22 cellular contexts compared by ENCODE assay signal in genomic region chr20:61833807-61834610, GRCh38.
DNase-seq lines count a peak whose midpoint lies in the region; ATAC-seq, FAIRE-seq and TF ChIP-seq lines count a peak whose summit lies in the region.
"Had no signal": no experiment of that assay in that cellular context is flagged by ENCODE, and none has a peak within 500 bp of the region (broad histone marks: within the 10 kb centered on the region; RNA-seq: fewer than 3 reads in every experiment).

No MANE protein-coding gene starts in this region.

- H3K36me3 Mint-ChIP-seq in CD4-positive, alpha-beta memory T cell, result no peaks in the 10 kb centered on the region
- H3K36me3 Mint-ChIP-seq: CD4-positive, CD25-positive, alpha-beta regulatory T cell had no signal

- CTCF ChIA-PET in CD4-positive, alpha-beta memory T cell (lab: Charles Lee; ENCODE audit: partially characterized antibody), result no interaction called here

- intact Hi-C loops in Right ventricle myocardium superior (cut with DNase I), result no loop called here
- intact Hi-C loops in heart right ventricle (cut with DNase I), result no loop called here
- intact Hi-C loops in kidney (cut with DNase I), result no loop called here
- intact Hi-C loops in testis (cut with DNase I; ENCODE audit: low total_unique reads), result no loop called here
- intact Hi-C loops in CD4-positive, alpha-beta memory T cell (cut with micrococcal nuclease), result no loop called here

- TF ChIP-seq CTCF in heart right ventricle (IDR thresholded peaks at IDR 0.05) (no peak), kidney (IDR thresholded peaks at IDR 0.05; ENCODE audit: borderline replicate concordance, extremely low read depth, insufficient read depth) (no peak), testis (IDR thresholded peaks at IDR 0.05) (no peak)

- H3K36me3 ChIP-seq in heart right ventricle (no peaks in the 10 kb centered on the region), kidney (ENCODE audit: control insufficient read depth in 1 of 2, insufficient read depth in 2 of 2, low read length in 2 of 2) (no peaks in the 10 kb centered on the region), testis (ENCODE audit: low read depth, missing control alignments) (no peaks in the 10 kb centered on the region)
- no peaks in the 10 kb centered on the region for H3K36me3 ChIP-seq in CD4-positive, alpha-beta memory T cell (ENCODE audit: insufficient read depth, low read length)
- H3K36me3 ChIP-seq: Peyer's patch had no signal

- POLR2A ChIA-PET in CD4-positive, alpha-beta memory T cell (lab: Charles Lee; ENCODE audit: partially characterized antibody), result no interaction called here

- FAIRE-seq in kidney (lab: Jason Lieb, UNC), result no peak

- peaks cover 0 to 2% (median 0%) of the 10 kb centered on the region in 8 donors for H3K9me3 Mint-ChIP-seq in CD4-positive, alpha-beta memory T cell
- H3K9me3 Mint-ChIP-seq: CD4-positive, CD25-positive, alpha-beta regulatory T cell had no signal

- ATAC-seq in Right ventricle myocardium superior (ENCODE audit: poor library complexity), result no peak
- ATAC-seq in heart right ventricle, result no peak

- no peaks in the 10 kb centered on the region for H3K9me3 ChIP-seq in heart right ventricle
- no peaks in the 10 kb centered on the region for H3K9me3 ChIP-seq in kidney (ENCODE audit: control insufficient read depth in 1 of 2, low read length in 2 of 2)
- no peaks in the 10 kb centered on the region for H3K9me3 ChIP-seq in testis
- H3K9me3 ChIP-seq in CD4-positive, alpha-beta memory T cell (ENCODE audit: control insufficient read depth in 1 of 2, low read length in 2 of 2), result no peaks in the 10 kb centered on the region
- H3K9me3 ChIP-seq: Peyer's patch had no signal

- H3K27ac ChIP-seq in heart right ventricle, result no peak overlapping the region
- H3K27ac ChIP-seq in kidney (ENCODE audit: low read depth in 2 of 2, low read length in 2 of 2), result no peak overlapping the region
- H3K27ac ChIP-seq in testis, result no peak overlapping the region
- H3K27ac ChIP-seq in CD4-positive, alpha-beta memory T cell (ENCODE audit: low read depth, low read length), result no peak overlapping the region
- H3K27ac ChIP-seq: GM23248, Peyer's patch, SK-N-MC had no signal

- whole genome bisulfite sequencing in heart right ventricle, 2 donors, result 76 to 77% methylated on average over 14 of the region's 14 CpGs
- WGBS in testis, 2 donors, result 70 to 77% methylated on average over 6 to 14 of the region's 14 CpGs

- no peak overlapping the region for H3K4me3 ChIP-seq in heart right ventricle
- no peak overlapping the region for H3K4me3 ChIP-seq in kidney (ENCODE audit: low read length in 2 of 2)
- H3K4me3 ChIP-seq in testis, result no peak overlapping the region
- H3K4me3 ChIP-seq in CD4-positive, alpha-beta memory T cell (ENCODE audit: low read length in 2 of 2), result no peak overlapping the region
- H3K4me3 ChIP-seq: GM23248, Peyer's patch, SK-N-MC had no signal

- no peak overlapping the region for H3K4me3 Mint-ChIP-seq in CD4-positive, alpha-beta memory T cell
- H3K4me3 Mint-ChIP-seq: CD4-positive, CD25-positive, alpha-beta regulatory T cell had no signal

- H3K4me1 Mint-ChIP-seq in CD4-positive, alpha-beta memory T cell, result no peaks in the 10 kb centered on the region
- H3K4me1 Mint-ChIP-seq: CD4-positive, CD25-positive, alpha-beta regulatory T cell had no signal

- in situ Hi-C loops in SK-MEL-5 (cut with HindIII; ENCODE audit: low pct_unique_long_range_greater_than_20kb, low sequenced_read_pairs), result no loop called here

- no peak for TF ChIP-seq POLR2A in testis (IDR thresholded peaks at IDR 0.05)

- no peak overlapping the region for H3K27ac Mint-ChIP-seq in CD4-positive, alpha-beta memory T cell

- no peak overlapping the region for H3K9ac ChIP-seq in kidney (ENCODE audit: low read length in 2 of 2)
- H3K9ac ChIP-seq: GM23248 had no signal

- H3K4me1 ChIP-seq in heart right ventricle (no peaks in the 10 kb centered on the region), kidney (ENCODE audit: control insufficient read depth in 1 of 2, insufficient read depth in 1 of 2, low read depth in 1 of 2, low read length in 2 of 2) (no peaks in the 10 kb centered on the region), testis (no peaks in the 10 kb centered on the region)
- H3K4me1 ChIP-seq in CD4-positive, alpha-beta memory T cell (ENCODE audit: insufficient read depth, low read length), result no peaks in the 10 kb centered on the region
- H3K4me1 ChIP-seq: Peyer's patch had no signal

- H3K27me3 ChIP-seq in heart right ventricle, result peaks cover 0 to 70% (median 36%) of the 10 kb centered on the region in 7 donors
- no peaks in the 10 kb centered on the region for H3K27me3 ChIP-seq in testis
- no peaks in the 10 kb centered on the region for H3K27me3 ChIP-seq in CD4-positive, alpha-beta memory T cell (ENCODE audit: insufficient read depth, low read length)
- H3K27me3 ChIP-seq: Peyer's patch had no signal

- DNase-seq in Right ventricle myocardium superior (peak; percentile 29), heart right ventricle (no peak), SK-MEL-5 (ENCODE audit: low read depth, low spot score) (peak; percentile 14), kidney (peak; percentile 66), testis (peak; percentile 58), NCI-H1930 (lab: John Stamatoyannopoulos, UW) (no peak)
- no peak for DNase-seq in activated CD4-positive, alpha-beta T cell treated with anti-CD3 and anti-CD28 coated beads, Interleukin-2, amount 50 U/mL, for 1 hour
- DNase-seq in CD4-positive, alpha-beta memory T cell, result no peak
- DNase-seq: CD4-positive, CD25-positive, alpha-beta regulatory T cell; COR-L47; DMS79; GM23248; HCEC 1CT; Karpas-422; MV-4-11; NCI-H1694; NCI-H2081 treated with DMSO at 0.1 percent for 48 hours; NCI-H2171 treated with DMSO at 0.1 percent for 48 hours; NCI-H524 treated with DMSO at 0.1 percent for 48 hours; Peyer's patch; SHP77 had no signal

- peaks cover 0 to 3% of the 10 kb centered on the region in 2 donors for H3K27me3 Mint-ChIP-seq in CD4-positive, alpha-beta memory T cell
- H3K27me3 Mint-ChIP-seq: CD4-positive, CD25-positive, alpha-beta regulatory T cell had no signal

Comparison
In these comparisons a context has a peak if more than half of its experiments do, and no peak if none do; other contexts are left out.
1. DNase-seq: peak in Right ventricle myocardium superior (single experiment), SK-MEL-5 (single experiment), kidney (single experiment) and testis (single experiment); none in heart right ventricle (0 of 2), activated CD4-positive, alpha-beta T cell treated with anti-CD3 and anti-CD28 coated beads, Interleukin-2, amount 50 U/mL, for 1 hour (single experiment), CD4-positive, alpha-beta memory T cell (0 of 5) and NCI-H1930 (0 of 2).